ENCODE assay signal across 24 cellular contexts in genomic region chr1:46649764-46650163, GRCh38.
"Had no signal": no experiment of that assay in that cellular context is flagged by ENCODE, and none has a peak within 500 bp of the region (broad histone marks: within the 10 kb centered on the region; RNA-seq: fewer than 3 reads in every experiment).

No MANE protein-coding gene starts in this region.

- DNase-seq: stimulated activated CD4-positive, alpha-beta T cell treated with anti-CD3 and anti-CD28 coated beads, Interleukin-2, amount 100 ng/mL, for 48 hours; stimulated activated CD4-positive, alpha-beta T cell treated with anti-CD3 and anti-CD28 coated beads, Interleukin-4, amount 100 ng/mL, for 1 hour; stimulated activated CD4-positive, alpha-beta T cell treated with anti-CD3 and anti-CD28 coated beads, Interleukin-4, amount 100 ng/mL, for 24 hours; stimulated activated CD4-positive, alpha-beta T cell treated with anti-CD3 and anti-CD28 coated beads, Interleukin-4, amount 100 ng/mL, for 4 hours; stimulated activated CD8-positive, alpha-beta memory T cell treated with anti-CD3 and anti-CD28 coated beads, Interleukin-4, amount 100 ng/mL, for 48 hours; stimulated activated naive B cell treated with anti-CD40 and anti-IgM and Interleukin-4, amounts not matched to agents 10 μg/mL and 1 μg/mL and 100 μg/mL, for 72 hours; stimulated activated naive CD4-positive, alpha-beta T cell; stimulated activated naive CD4-positive, alpha-beta T cell treated with Interleukin-2 at 50 U/mL for 16 hours; stimulated activated naive CD8-positive, alpha-beta T cell treated with anti-CD3 and anti-CD28 coated beads, Interleukin-15, amount 100 ng/mL, for 72 hours; stimulated activated naive CD8-positive, alpha-beta T cell treated with anti-CD3 and anti-CD28 coated beads, Interleukin-15, Interleukin-2, amounts not matched to agents 100 U/mL and 50 U/mL, for 24 hours; stomach; substantia nigra; testis; thyroid gland; tibial artery; transverse colon; trophoblast cell; upper lobe of left lung; upper lobe of right lung; uterus had no signal

- H3K36me3 ChIP-seq: uterus had no signal

- H3K9me3 ChIP-seq: testis, thoracic aorta, thyroid gland, upper lobe of right lung, vagina had no signal

- H3K4me3 ChIP-seq: stomach, suprapubic skin, testis, thoracic aorta, thyroid gland, tibial artery, tibial nerve, transverse colon, upper lobe of left lung, upper lobe of right lung, uterus, vagina had no signal

- H3K4me1 ChIP-seq: suprapubic skin, testis, thyroid gland, tibial artery, tibial nerve, upper lobe of left lung, upper lobe of right lung, uterus, vagina had no signal

- H3K27ac ChIP-seq: stomach, suprapubic skin, testis, thoracic aorta, thyroid gland, tibial artery, tibial nerve, transverse colon, upper lobe of left lung, upper lobe of right lung, uterus, vagina had no signal
